ENCODE assay signal across 23 cellular contexts in genomic region chr2:51409920-51410319, GRCh38.
"Had no signal": no experiment of that assay in that cellular context is flagged by ENCODE, and none has a peak within 500 bp of the region (broad histone marks: within the 10 kb centered on the region; RNA-seq: fewer than 3 reads in every experiment).

No MANE protein-coding gene starts in this region.

- H3K27me3 ChIP-seq: ovary, right atrium auricular region, right lobe of liver, suprapubic skin, tibial artery, upper lobe of right lung had no signal

- H3K4me1 Mint-ChIP-seq: mesothelial cell of epicardium; naive B cell; natural killer cell; stimulated activated effector memory CD8-positive, alpha-beta T cell treated with anti-CD3 and anti-CD28 coated beads, Interleukin-12 subunit alpha, Interleukin-12 subunit beta, amount 100 ng/mL, for 72 hours had no signal

- H3K36me3 Mint-ChIP-seq: mesothelial cell of epicardium; naive B cell; stimulated activated effector memory CD8-positive, alpha-beta T cell treated with anti-CD3 and anti-CD28 coated beads, Interleukin-12 subunit alpha, Interleukin-12 subunit beta, amount 100 ng/mL, for 72 hours had no signal

- H3K27me3 Mint-ChIP-seq: naive B cell; progenitor cell of endocrine pancreas; stimulated activated naive CD8-positive, alpha-beta T cell treated with anti-CD3 and anti-CD28 coated beads, Interleukin-15, Interleukin-2, amounts not matched to agents 100 ng/mL and 50 ng/mL, for 24 hours had no signal

- H3K36me3 ChIP-seq: left ventricle myocardium inferior, ovary, right atrium auricular region, right lobe of liver, suprapubic skin, thoracic aorta, tibial artery, upper lobe of right lung had no signal

- DNase-seq: islet precursor cell; left ventricle myocardium inferior; mesendoderm; naive B cell; natural killer cell; ovary; right lobe of liver; stimulated activated CD4-positive, alpha-beta T cell treated with anti-CD3 and anti-CD28 coated beads, Interleukin-12 subunit alpha, Interleukin-12 subunit beta, amount 100 ng/mL, for 4 hours; stimulated activated CD4-positive, alpha-beta T cell treated with anti-CD3 and anti-CD28 coated beads, Interleukin-15, amount 100 ng/mL, for 24 hours; stimulated activated CD4-positive, alpha-beta T cell treated with anti-CD3 and anti-CD28 coated beads, Interleukin-2, amount 100 ng/mL, for 24 hours; stimulated activated CD4-positive, alpha-beta T cell treated with anti-CD3 and anti-CD28 coated beads, Interleukin-4, amount 100 ng/mL, for 24 hours; stimulated activated naive CD4-positive, alpha-beta T cell; tibial artery; trophoblast cell; upper lobe of right lung had no signal

- H3K27ac Mint-ChIP-seq: mesothelial cell of epicardium; natural killer cell; progenitor cell of endocrine pancreas; stimulated activated effector memory CD8-positive, alpha-beta T cell treated with anti-CD3 and anti-CD28 coated beads, Interleukin-12 subunit alpha, Interleukin-12 subunit beta, amount 100 ng/mL, for 72 hours; stimulated activated naive CD8-positive, alpha-beta T cell treated with anti-CD3 and anti-CD28 coated beads, Interleukin-15, Interleukin-2, amounts not matched to agents 100 ng/mL and 50 ng/mL, for 24 hours had no signal

- H3K4me3 Mint-ChIP-seq: mesothelial cell of epicardium; naive B cell; natural killer cell; stimulated activated effector memory CD8-positive, alpha-beta T cell treated with anti-CD3 and anti-CD28 coated beads, Interleukin-12 subunit alpha, Interleukin-12 subunit beta, amount 100 ng/mL, for 72 hours; stimulated activated naive CD8-positive, alpha-beta T cell treated with anti-CD3 and anti-CD28 coated beads, Interleukin-15, Interleukin-2, amounts not matched to agents 100 ng/mL and 50 ng/mL, for 24 hours had no signal

- H3K4me3 ChIP-seq: left ventricle myocardium inferior, lung, ovary, right atrium auricular region, right lobe of liver, suprapubic skin, thoracic aorta, tibial artery, upper lobe of right lung had no signal

- H3K4me1 ChIP-seq: left ventricle myocardium inferior, right atrium auricular region, right lobe of liver, suprapubic skin, tibial artery, upper lobe of right lung had no signal

- H3K27ac ChIP-seq: left ventricle myocardium inferior, ovary, right atrium auricular region, right lobe of liver, suprapubic skin, thoracic aorta, tibial artery, upper lobe of right lung had no signal

- ATAC-seq: natural killer cell; right lobe of liver; stimulated activated effector memory CD8-positive, alpha-beta T cell treated with anti-CD3 and anti-CD28 coated beads, Interleukin-12 subunit alpha, Interleukin-12 subunit beta, amount 100 ng/mL, for 72 hours; upper lobe of right lung had no signal

- H3K9me3 ChIP-seq: ovary, right atrium auricular region, right lobe of liver, suprapubic skin, thoracic aorta, tibial artery, upper lobe of right lung had no signal
